8 cellular contexts compared by ENCODE assay signal in the genomic region with DNA sequence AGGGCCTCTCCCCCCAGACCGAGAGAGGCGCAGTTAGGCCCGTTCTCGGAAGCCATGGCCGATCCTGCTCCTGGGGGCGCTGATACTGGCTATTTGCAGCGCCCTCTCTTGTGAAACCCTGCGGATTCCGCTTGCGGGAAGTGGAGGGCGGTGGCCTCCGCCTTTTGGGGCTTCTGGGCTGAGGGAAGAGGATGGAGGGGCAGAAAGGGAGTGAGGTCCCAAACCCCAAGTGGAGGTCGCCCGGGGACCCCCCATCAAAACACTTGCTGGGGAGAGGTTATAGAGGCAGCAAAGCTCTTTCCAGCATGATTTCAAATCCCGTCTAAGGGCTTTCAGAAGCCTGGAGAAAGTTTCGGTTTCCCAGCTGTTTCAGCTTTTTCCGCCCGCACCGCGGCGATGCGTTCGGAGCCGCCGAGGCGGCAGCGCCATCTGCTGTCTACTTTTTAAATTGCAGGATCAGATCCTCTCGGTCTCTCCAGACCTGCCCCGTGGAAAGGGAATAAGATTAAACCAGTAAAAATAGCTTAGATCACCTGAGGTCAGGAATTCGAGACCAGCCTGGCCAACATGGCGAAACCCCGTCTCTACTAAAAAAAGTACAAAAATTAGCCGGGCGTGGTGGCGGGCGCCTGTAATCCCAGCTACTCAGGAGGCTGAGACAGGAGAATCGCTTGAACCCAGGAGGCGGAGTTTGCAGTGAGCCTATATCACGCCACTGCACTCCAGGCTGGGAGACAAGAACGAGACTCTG. TPM values are rescaled to one million over a fixed set of nuclear protein-coding genes. Genes with fewer than 3 reads are reported as not detected.
DNase-seq lines count a peak whose midpoint lies in the region; ATAC-seq lines count a peak whose summit lies in the region.

No MANE protein-coding gene starts in this region.

- in situ Hi-C loops in SK-MEL-5 (cut with HindIII; ENCODE audit: low pct_unique_long_range_greater_than_20kb, low sequenced_read_pairs), result no loop called here

- no peak for ATAC-seq in GM21576 (IDR thresholded peaks at IDR 0.05; ENCODE audit: unreplicated experiment)

- DNase-seq in GM04503 (ENCODE audit: low read depth) (peak; percentile 21), HuH-7 (ENCODE audit: low spot score) (peak; percentile 63), SK-MEL-5 (ENCODE audit: low read depth, low spot score) (peak; percentile 52), glomerular endothelial cell (ENCODE audit: extremely low read depth, low read depth, low spot score) (peak; percentile 29), nucleus accumbens (lab: John Stamatoyannopoulos, UW) (peak in 48 of 56 donors; percentile 13 to 88 (median 56)), stromal cell of bone marrow (ENCODE audit: low read depth) (peak; percentile 44)
- DNase-seq in activated naive CD4-positive, alpha-beta T cell treated with anti-CD3 and anti-CD28 coated beads, Interleukin-2, amount 50 U/mL, for 16 hours, result peak; percentile 77

RNA-seq across cellular contexts. Expression of a gene that starts 15.8 kb away (rescaled TPM):
- not detected in 2 replicates for total RNA-seq in SK-MEL-5 (2014; rRNA removed; shearing (Covaris generic))
- not detected in 2 replicates for polyA plus RNA-seq in SK-MEL-5 (2015; cell fraction: cytosol; rRNA removed)
- not detected in 2 replicates for polyA plus RNA-seq in SK-MEL-5 (2015; cell fraction: nucleus; rRNA removed)
- 0.73 TPM in 1 of 2 replicates, not detected in the other for total RNA-seq in glomerular endothelial cell

RNA-seq across cellular contexts. Expression of a gene that starts 28.1 kb away (rescaled TPM):
- not detected in 2 replicates for total RNA-seq in SK-MEL-5 (2014; rRNA removed; shearing (Covaris generic))
- polyA plus RNA-seq in SK-MEL-5 (2015; cell fraction: cytosol; rRNA removed), result not detected in 2 replicates
- not detected in 2 replicates for polyA plus RNA-seq in SK-MEL-5 (2015; cell fraction: nucleus; rRNA removed)
- total RNA-seq in glomerular endothelial cell, result 0.23 and 0.29 TPM in 2 replicates

Comparison
In these comparisons a context has a peak if more than half of its experiments do, and no peak if none do; other contexts are left out.
1. DNase-seq: peak in every context shown above with its lines; median percentile 77 in activated naive CD4-positive, alpha-beta T cell treated with anti-CD3 and anti-CD28 coated beads, Interleukin-2, amount 50 U/mL, for 16 hours; 63 in HuH-7; 56 in nucleus accumbens; 52 in SK-MEL-5; 44 in stromal cell of bone marrow; 29 in glomerular endothelial cell; 21 in GM04503.